Comparison of ENCODE assay signal across 8 cellular contexts in the genomic region with DNA sequence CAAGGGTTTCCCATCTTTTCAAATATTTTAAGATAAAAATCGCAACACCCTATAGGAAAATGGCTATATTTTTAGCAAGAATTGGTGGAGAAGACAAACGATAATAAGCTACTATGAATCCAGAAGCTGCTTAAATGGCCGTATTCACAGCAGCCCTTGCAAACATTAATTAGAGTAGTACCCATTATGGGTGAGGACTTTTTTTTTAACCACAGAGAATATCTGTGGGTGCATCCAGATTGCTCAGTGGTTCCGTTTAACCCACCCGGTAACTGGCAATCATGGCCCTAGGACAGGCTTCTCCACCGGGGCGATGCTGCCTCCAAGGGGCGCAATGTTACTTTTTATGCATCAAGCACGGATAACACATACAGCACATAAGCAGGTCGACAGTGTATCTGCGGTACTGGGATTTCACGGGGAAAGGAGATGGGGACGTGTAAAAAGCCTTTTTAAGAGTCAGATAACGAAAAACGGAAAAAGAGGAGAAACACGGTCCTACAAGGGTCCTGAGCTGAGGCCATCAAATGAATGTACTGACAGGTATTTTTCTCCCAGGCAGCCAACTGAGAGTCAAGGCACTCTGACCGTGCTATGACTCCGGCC. TPM values are rescaled to one million over a fixed set of nuclear protein-coding genes. Genes with fewer than 3 reads are reported as not detected.
A peak's percentile ranks its signal among the peaks of the same experiment; 100 is the strongest.
DNase-seq lines count a peak whose midpoint lies in the region; ATAC-seq and TF ChIP-seq lines count a peak whose summit lies in the region.

No MANE protein-coding gene starts in this region.

- TF ChIP-seq CTCF in GM10266 (IDR thresholded peaks at IDR 0.05; ENCODE audit: control insufficient read depth, insufficient read depth, low read depth, missing control alignments): peak; percentile 46
- TF ChIP-seq CTCF in heart left ventricle (IDR thresholded peaks at IDR 0.05): peak in 1 of 12 donors; percentile 1
- TF ChIP-seq CTCF in parathyroid adenoma (IDR thresholded peaks at IDR 0.05): no peak

- H3K4me1 Mint-ChIP-seq in activated T-cell treated with anti-CD3 and anti-CD28 coated beads, Interleukin-2, amount 50 U/mL, for 72 hours (ENCODE audit: low read depth): peaks cover 34% of the 10 kb centered on the region

- H3K4me2 ChIP-seq in parathyroid adenoma (ENCODE audit: low read length): peak overlapping the region; percentile 74

- no peaks in the 10 kb centered on the region for H3K36me3 Mint-ChIP-seq in activated T-cell treated with anti-CD3 and anti-CD28 coated beads, Interleukin-2, amount 50 U/mL, for 72 hours (ENCODE audit: insufficient read depth in 2 of 2)

- WGBS in heart left ventricle, 4 donors: 11 to 14% (median 13%) methylated on average over 18 of the region's 18 CpGs

- H3K27ac Mint-ChIP-seq in activated T-cell treated with anti-CD3 and anti-CD28 coated beads, Interleukin-2, amount 50 U/mL, for 72 hours: no peak overlapping the region

- no peak for TF ChIP-seq POLR2A in heart left ventricle (IDR thresholded peaks at IDR 0.05)

- H3K36me3 ChIP-seq in heart left ventricle: no peaks in the 10 kb centered on the region
- no peaks in the 10 kb centered on the region for H3K36me3 ChIP-seq in parathyroid adenoma (ENCODE audit: control insufficient read depth, insufficient read depth, low read length)

- no peaks in the 10 kb centered on the region for H3K79me2 ChIP-seq in parathyroid adenoma

- DNase-seq in GM10266 (ENCODE audit: extremely low spot score) (peak; percentile 42), M059J (ENCODE audit: low read depth) (peak; percentile 21), heart left ventricle (peak in 1 of 5 donors; percentile 24), NCI-H446 treated with DMSO at 0.1 percent for 48 hours (lab: John Stamatoyannopoulos, UW) (no peak)
- DNase-seq in activated T-cell treated with anti-CD3 and anti-CD28 coated beads, Interleukin-2, amount 50 U/mL, for 72 hours: peak; percentile 30 to 36

- H3K27me3 ChIP-seq in heart left ventricle: peaks cover 0 to 55% (median 17%) of the 10 kb centered on the region in 9 donors
- H3K27me3 ChIP-seq in parathyroid adenoma (ENCODE audit: control insufficient read depth, insufficient read depth, low read length): no peaks in the 10 kb centered on the region

- peaks cover 63% of the 10 kb centered on the region for H3K27me3 Mint-ChIP-seq in activated T-cell treated with anti-CD3 and anti-CD28 coated beads, Interleukin-2, amount 50 U/mL, for 72 hours (ENCODE audit: low read depth)

- intact Hi-C loops in heart left ventricle (cut with DNase I): loop anchor here in 9 of 10 donors (1.0 to 10.0 kb wide), 4 partner anchors 80 to 806 kb away; no protein-coding TSS in a partner anchor

- H3K9me3 ChIP-seq in heart left ventricle (no peaks in the 10 kb centered on the region), parathyroid adenoma (ENCODE audit: control insufficient read depth, low read length) (no peaks in the 10 kb centered on the region)

- H3K27ac ChIP-seq in heart left ventricle (no peak overlapping the region), parathyroid adenoma (no peak overlapping the region)

- H3K9me3 Mint-ChIP-seq in activated T-cell treated with anti-CD3 and anti-CD28 coated beads, Interleukin-2, amount 50 U/mL, for 72 hours: no peaks in the 10 kb centered on the region

- peak overlapping the region; percentile 32 to 69 (median 58) for H3K4me3 ChIP-seq in heart left ventricle
- H3K4me3 ChIP-seq in parathyroid adenoma (ENCODE audit: low read depth, low read length): peak overlapping the region; percentile 57

- peak overlapping the region; percentile 62 for H2AFZ ChIP-seq in parathyroid adenoma

- H3K4me1 ChIP-seq in heart left ventricle: peaks cover 0 to 23% (median 8%) of the 10 kb centered on the region in 12 donors
- no peaks in the 10 kb centered on the region for H3K4me1 ChIP-seq in parathyroid adenoma

- H3K9ac ChIP-seq in parathyroid adenoma: no peak overlapping the region

- peak; percentile 50 to 57 for ATAC-seq in activated T-cell treated with anti-CD3 and anti-CD28 coated beads, Interleukin-2, amount 50 U/mL, for 72 hours (replicated peaks in 1 of 2)
- ATAC-seq in heart left ventricle (peak in 3 of 4 donors; percentile 48 to 73 (median 58)), GM18498 (IDR thresholded peaks at IDR 0.05; ENCODE audit: unreplicated experiment) (no peak), HG03095 (IDR thresholded peaks at IDR 0.05; ENCODE audit: unreplicated experiment) (no peak)

- peak overlapping the region; percentile 78 to 81 for H3K4me3 Mint-ChIP-seq in activated T-cell treated with anti-CD3 and anti-CD28 coated beads, Interleukin-2, amount 50 U/mL, for 72 hours

RNA-seq across cellular contexts. Expression of a gene that starts 1.0 kb away (rescaled TPM):
- total RNA-seq in M059J (2014; rRNA removed; shearing (Covaris generic)): not detected in 2 replicates
- not detected for total RNA-seq in activated T-cell treated with anti-CD3 and anti-CD28 coated beads, Interleukin-2, amount 50 U/mL, for 72 hours
- under 1 TPM in 4 of 9 donors, not detected in 5; 0.15 to 0.38 (median 0.32) TPM for total RNA-seq in heart left ventricle
- polyA plus RNA-seq in heart left ventricle: under 1 TPM in 1 of 2 donors, not detected in 1; 0.03 TPM

RNA-seq across cellular contexts. Expression of a gene that starts 46.6 kb away (rescaled TPM):
- not detected in 2 replicates for total RNA-seq in M059J (2014; rRNA removed; shearing (Covaris generic))
- not detected for total RNA-seq in activated T-cell treated with anti-CD3 and anti-CD28 coated beads, Interleukin-2, amount 50 U/mL, for 72 hours
- 1 to 10 TPM in 1 of 9 donors, not detected in 8; 1.1 TPM for total RNA-seq in heart left ventricle
- not detected for polyA plus RNA-seq in heart left ventricle

Comparison
In these comparisons a context has a peak if more than half of its experiments do, and no peak if none do; other contexts are left out.
1. ATAC-seq: peak in activated T-cell treated with anti-CD3 and anti-CD28 coated beads, Interleukin-2, amount 50 U/mL, for 72 hours (2 of 2) and heart left ventricle (3 of 4); none in GM18498 (single experiment) and HG03095 (single experiment).